In the genomic region with DNA sequence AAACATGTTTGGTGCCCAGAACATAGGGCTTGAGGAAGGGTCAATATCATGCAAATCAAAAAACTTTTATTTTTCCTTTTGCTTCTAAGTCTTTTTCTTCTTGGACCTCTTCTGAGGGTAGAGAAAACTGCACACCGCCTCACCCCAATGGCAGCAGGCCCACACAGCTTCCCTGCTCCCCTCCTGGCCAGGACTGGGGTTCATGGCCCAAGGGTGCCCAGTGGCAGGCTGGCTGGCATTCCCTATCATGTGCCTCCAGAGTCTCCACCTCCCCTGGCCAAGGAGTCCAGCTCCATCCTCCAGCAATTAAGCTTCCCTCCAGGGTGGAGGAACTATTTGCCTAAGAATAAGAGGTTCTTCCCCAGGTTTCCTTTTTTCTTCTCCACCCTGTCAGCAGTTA, we compare ENCODE assay signal across 35 cellular contexts.
"Had no signal": no experiment of that assay in that cellular context is flagged by ENCODE, and none has a peak within 500 bp of the region (broad histone marks: within the 10 kb centered on the region; RNA-seq: fewer than 3 reads in every experiment).

No MANE protein-coding gene starts in this region.

- H3K27ac ChIP-seq: KMS-11 had no signal

- H3K9me3 ChIP-seq: MG63 had no signal

- H3K4me3 ChIP-seq: MG63 had no signal

- H3K27me3 ChIP-seq: MG63 had no signal

- H3K36me3 ChIP-seq: MG63 had no signal

- DNase-seq: Karpas-422, Kasumi-1, MG63, MM.1S, MV-4-11, NCI-H1048, NCI-H1092, NCI-H1092 treated with DMSO at 0.1 percent for 48 hours, NCI-H1105, NCI-H1105 treated with DMSO at 0.1 percent for 48 hours, NCI-H1417, NCI-H1417 treated with DMSO at 0.1 percent for 48 hours, NCI-H1436, NCI-H1436 treated with DMSO at 0.1 percent for 48 hours, NCI-H146, NCI-H1694, NCI-H1694 treated with DMSO at 0.1 percent for 48 hours, NCI-H187, NCI-H187 treated with DMSO at 0.1 percent for 48 hours, NCI-H1930, NCI-H2029, NCI-H2029 treated with DMSO at 0.1 percent for 48 hours, NCI-H2081, NCI-H2081 treated with DMSO at 0.1 percent for 48 hours, NCI-H2107, NCI-H2171, NCI-H2171 treated with DMSO at 0.1 percent for 48 hours, NCI-H2227 treated with DMSO at 0.1 percent for 48 hours, NCI-H226, NCI-H345, NCI-H446, NCI-H446 treated with DMSO at 0.1 percent for 48 hours, NCI-H510A, NCI-H510A treated with DMSO at 0.1 percent for 48 hours had no signal
